In genomic region chr15:90211440-90212168, GRCh38 we compare ENCODE assay signal across 1 cellular context.
TF ChIP-seq lines count a peak whose summit lies in the region.

No MANE protein-coding gene starts in this region.

TF ChIP-seq in endothelial cell of umbilical vein, 7 proteins besides CTCF, POLR2A, EP300 and RAD21:
- no peak for TF ChIP-seq MYC (IDR thresholded peaks at IDR 0.05; ENCODE audit: low read depth, low read length)
- TF ChIP-seq POLR2AphosphoS5 (IDR thresholded peaks at IDR 0.05; ENCODE audit: insufficient read depth, low read depth, low read length): no peak
- no peak for TF ChIP-seq EZH2 (IDR thresholded peaks at IDR 0.05; ENCODE audit: borderline replicate concordance, low read depth, low read length, severe bottlenecking)
- TF ChIP-seq FOS (IDR thresholded peaks at IDR 0.05; ENCODE audit: borderline replicate concordance, insufficient read depth, low read length): peak; percentile 51
- TF ChIP-seq MAX (IDR thresholded peaks at IDR 0.05; ENCODE audit: insufficient read depth, insufficient read length): no peak
TF ChIP-seq in endothelial cell of umbilical vein: peak in this region for 1.
